ENCODE assay signal across 8 cellular contexts in the genomic region with DNA sequence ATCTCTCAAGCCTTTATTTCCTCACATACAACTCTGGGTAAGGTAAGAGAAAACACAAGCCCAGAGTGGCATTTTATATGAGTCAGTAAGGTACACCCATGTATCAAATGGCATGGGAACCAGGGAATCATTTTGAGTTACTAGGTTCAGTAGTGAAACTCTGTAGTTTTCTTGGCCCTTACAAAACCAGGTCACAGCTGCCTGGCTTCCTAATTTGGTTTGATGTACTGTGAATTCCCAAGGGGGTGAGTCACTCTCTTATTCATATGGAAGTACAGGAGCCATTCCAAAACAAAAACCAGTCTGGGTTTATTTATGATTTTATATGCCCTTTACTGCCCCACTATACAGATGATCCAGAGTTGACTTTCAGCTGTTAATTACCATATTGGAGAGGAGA.
DNase-seq lines count a peak whose midpoint lies in the region; ATAC-seq, FAIRE-seq and TF ChIP-seq lines count a peak whose summit lies in the region.

No MANE protein-coding gene starts in this region.

- H3K9me3 ChIP-seq in GM12878 (replicated peaks; ENCODE audit: control insufficient read depth, insufficient read depth, low read length), result no peaks in the 10 kb centered on the region
- no peaks in the 10 kb centered on the region for H3K9me3 ChIP-seq in lower lobe of right lung

- no peak overlapping the region for H3K9ac ChIP-seq in GM12878 (ENCODE audit: control insufficient read depth, insufficient read depth, low read length)

- no peak for TF ChIP-seq EP300 in GM12878 (IDR thresholded peaks at IDR 0.05; ENCODE audit: borderline replicate concordance in 1 of 2, control insufficient read depth in 1 of 2, low read depth in 2 of 2, low read length in 2 of 2)

- no peak overlapping the region for H2AFZ ChIP-seq in GM12878 (ENCODE audit: control insufficient read depth, low read depth, low read length)

- in situ Hi-C loops in GM12878 (cut with MboI), result no loop called here

- POLR2A ChIA-PET in GM12878 (lab: Charles Lee), result no interaction called here

- intact Hi-C loops in GM12878 (cut with micrococcal nuclease; ENCODE audit: unreplicated experiment) (no loop called here), lower lobe of right lung (cut with DNase I) (no loop called here)

- no TSS peak for BruUV-seq in GM12878 (replicated peaks; lab: Mats Ljungman, UMichigan)

- RAD21 ChIA-PET in GM12878 (lab: Charles Lee; ENCODE audit: unreplicated experiment), result no interaction called here

- no peaks in the 10 kb centered on the region for H3K4me1 ChIP-seq in GM12878 (ENCODE audit: control insufficient read depth, insufficient read depth, low read length)
- H3K4me1 ChIP-seq in lower lobe of right lung, result no peaks in the 10 kb centered on the region

- FAIRE-seq in GM12878 (lab: Jason Lieb, UNC), result no peak

- no peak overlapping the region for H3K4me2 ChIP-seq in GM12878 (ENCODE audit: control insufficient read depth, insufficient read depth)

- SMC1A ChIA-PET in GM12878 (lab: Charles Lee; ENCODE audit: uncharacterized antibody, unreplicated experiment), result no interaction called here

- TF ChIP-seq CTCF in AG10803 (conservative IDR thresholded peaks at IDR 0.05; ENCODE audit: low read length), result no peak
- no peak for TF ChIP-seq CTCF in GM12878 (IDR thresholded peaks at IDR 0.05 in 2 of 3, conservative IDR thresholded peaks at IDR 0.05 in 1 of 3; ENCODE audit: control insufficient read depth in 2 of 3, extremely low read depth in 1 of 3, insufficient read depth in 1 of 3, low read depth in 3 of 3, low read length in 3 of 3)
- TF ChIP-seq CTCF in lower lobe of right lung (IDR thresholded peaks at IDR 0.05), result no peak

- H3K27ac ChIP-seq in GM12878 (ENCODE audit: control insufficient read depth, insufficient read depth) (no peak overlapping the region), lower lobe of right lung (no peak overlapping the region)

- H3K4me3 ChIP-seq in AG10803 (ENCODE audit: low read length) (no peak overlapping the region), GM12878 (no peak overlapping the region), lower lobe of right lung (no peak overlapping the region)

- no peak for TF ChIP-seq POLR2A in GM12878 (IDR thresholded peaks at IDR 0.05; ENCODE audit: low read depth, low read length)

- TF ChIP-seq RAD21 in GM12878 (IDR thresholded peaks at IDR 0.05; ENCODE audit: insufficient read depth, low read depth, low read length), result no peak

- no peaks in the 10 kb centered on the region for H3K79me2 ChIP-seq in GM12878 (ENCODE audit: control insufficient read depth, insufficient read depth, low read length)

- CTCF ChIA-PET in GM12878 (lab: Yijun Ruan, JAX), result interaction anchor here (2.6 kb wide), 1 partner anchor 13 kb away, joined by 13 read pairs; no protein-coding TSS in a partner anchor

- H3K27me3 ChIP-seq in GM12878 (replicated peaks in 1 of 2; ENCODE audit: control insufficient read depth in 2 of 2, insufficient read depth in 2 of 2, low read length in 1 of 2), result no peaks in the 10 kb centered on the region; a peak in 1 of 4 replicates
- H3K27me3 ChIP-seq in lower lobe of right lung (ENCODE audit: low read depth), result no peaks in the 10 kb centered on the region

- ATAC-seq in GM12878 (peak; percentile 34; the same call in 2 of the 3 replicates), lower lobe of right lung (peak; percentile 78 to 87), HG02759 (IDR thresholded peaks at IDR 0.05; ENCODE audit: unreplicated experiment) (no peak), GM19023 (IDR thresholded peaks at IDR 0.05; ENCODE audit: unreplicated experiment) (no peak)

- H4K20me1 ChIP-seq in GM12878 (ENCODE audit: control insufficient read depth, insufficient read depth), result no peaks in the 10 kb centered on the region; the same call in 1 of the 2 replicates

- no peaks in the 10 kb centered on the region for H3K36me3 ChIP-seq in GM12878 (ENCODE audit: control insufficient read depth in 2 of 2, insufficient read depth in 2 of 2, low read length in 1 of 2)
- no peaks in the 10 kb centered on the region for H3K36me3 ChIP-seq in lower lobe of right lung

- peak; percentile 98 for DNase-seq in AG10803 (ENCODE audit: low read depth)
- peak; percentile 93 for DNase-seq in HS-27A (ENCODE audit: low read depth)
- DNase-seq in GM12878 (ENCODE audit: low read depth, low spot score), result no peak
- DNase-seq in lower lobe of right lung, result no peak
- no peak for DNase-seq in inferior parietal cortex (ENCODE audit: extremely low spot score)
- DNase-seq in COLO668 (lab: John Stamatoyannopoulos, UW; ENCODE audit: unreplicated experiment), result no peak

TF ChIP-seq in GM12878, 131 proteins besides CTCF, POLR2A, EP300 and RAD21:
- TF ChIP-seq CHD1 (IDR thresholded peaks at IDR 0.05; ENCODE audit: low read depth, low read length) (no peak), PAX5 (IDR thresholded peaks at IDR 0.05; ENCODE audit: borderline replicate concordance, low read depth, low read length) (0 out of 2 replicates have a peak, but pooled peaks have one; percentile 34)

Comparison
In these comparisons a context has a peak if more than half of its experiments do, and no peak if none do; other contexts are left out.
1. DNase-seq: peak in AG10803 (single experiment) and HS-27A (single experiment); none in GM12878 (single experiment), lower lobe of right lung (single experiment), inferior parietal cortex (single experiment) and COLO668 (single experiment).
2. ATAC-seq: peak in GM12878 (single experiment) and lower lobe of right lung (2 of 2); none in HG02759 (single experiment) and GM19023 (single experiment).